In genomic region chr7:7157887-7158271, GRCh38 we compare ENCODE assay signal across 8 cellular contexts. TPM values are rescaled to one million over a fixed set of nuclear protein-coding genes. Genes with fewer than 3 reads are reported as not detected.
DNase-seq lines count a peak whose midpoint lies in the region; ATAC-seq and TF ChIP-seq lines count a peak whose summit lies in the region.

No MANE protein-coding gene starts in this region.

- H3K4me3 ChIP-seq in fibroblast of mammary gland (ENCODE audit: control insufficient read depth, low read depth, low read length) (peak overlapping the region; percentile 30), tibial nerve (no peak overlapping the region)

- ATAC-seq in stimulated activated naive CD8-positive, alpha-beta T cell treated with anti-CD3 and anti-CD28 coated beads, Interleukin-15, Interleukin-2, amounts not matched to agents 100 U/mL and 50 U/mL, for 24 hours = no peak

- H3K36me3 Mint-ChIP-seq in stimulated activated naive CD8-positive, alpha-beta T cell treated with anti-CD3 and anti-CD28 coated beads, Interleukin-15, Interleukin-2, amounts not matched to agents 100 ng/mL and 50 ng/mL, for 24 hours (ENCODE audit: low read depth) = peaks cover 7% of the 10 kb centered on the region

- TF ChIP-seq EP300 in tibial nerve (IDR thresholded peaks at IDR 0.05) = no peak

- H3K4me3 Mint-ChIP-seq in stimulated activated naive CD8-positive, alpha-beta T cell treated with anti-CD3 and anti-CD28 coated beads, Interleukin-15, Interleukin-2, amounts not matched to agents 100 ng/mL and 50 ng/mL, for 24 hours = peak overlapping the region; percentile 80

- peaks cover 0 to 4% (median 0%) of the 10 kb centered on the region in 4 donors for H3K9me3 ChIP-seq in tibial nerve

- TF ChIP-seq CTCF in fibroblast of mammary gland (conservative IDR thresholded peaks at IDR 0.05; ENCODE audit: control insufficient read depth, insufficient read depth, low read depth, low read length) (no peak), tibial nerve (IDR thresholded peaks at IDR 0.05) (no peak)

- H3K4me1 Mint-ChIP-seq in stimulated activated naive CD8-positive, alpha-beta T cell treated with anti-CD3 and anti-CD28 coated beads, Interleukin-15, Interleukin-2, amounts not matched to agents 100 ng/mL and 50 ng/mL, for 24 hours (ENCODE audit: low read depth) = peaks cover 57% of the 10 kb centered on the region

- peak overlapping the region in 1 of 4 donors; percentile 10 for H3K27ac ChIP-seq in tibial nerve

- H3K27me3 Mint-ChIP-seq in stimulated activated naive CD8-positive, alpha-beta T cell treated with anti-CD3 and anti-CD28 coated beads, Interleukin-15, Interleukin-2, amounts not matched to agents 100 ng/mL and 50 ng/mL, for 24 hours = no peaks in the 10 kb centered on the region

- H3K36me3 ChIP-seq in tibial nerve = no peaks in the 10 kb centered on the region

- H3K27ac Mint-ChIP-seq in stimulated activated naive CD8-positive, alpha-beta T cell treated with anti-CD3 and anti-CD28 coated beads, Interleukin-15, Interleukin-2, amounts not matched to agents 100 ng/mL and 50 ng/mL, for 24 hours = peak overlapping the region; percentile 84

- DNase-seq in stimulated activated naive CD8-positive, alpha-beta T cell treated with anti-CD3 and anti-CD28 coated beads, Interleukin-15, Interleukin-2, amounts not matched to agents 100 U/mL and 50 U/mL, for 24 hours = no peak
- DNase-seq in RPMI7951 (ENCODE audit: low read depth) (peak; percentile 68), fibroblast of mammary gland (ENCODE audit: low read depth) (peak; percentile 69), NCI-H524 treated with DMSO at 0.1 percent for 48 hours (lab: John Stamatoyannopoulos, UW) (no peak), tibial nerve (ENCODE audit: low spot score in 2 of 2) (no peak), hypothalamus (lab: John Stamatoyannopoulos, UW) (no peak), NCI-H510A treated with DMSO at 0.1 percent for 48 hours (lab: John Stamatoyannopoulos, UW) (no peak)

- no peaks in the 10 kb centered on the region for H3K27me3 ChIP-seq in tibial nerve

- peaks cover 13% of the 10 kb centered on the region for H3K9me3 Mint-ChIP-seq in stimulated activated naive CD8-positive, alpha-beta T cell treated with anti-CD3 and anti-CD28 coated beads, Interleukin-15, Interleukin-2, amounts not matched to agents 100 ng/mL and 50 ng/mL, for 24 hours

- no peak for TF ChIP-seq POLR2A in tibial nerve (IDR thresholded peaks at IDR 0.05)

- peaks cover 0 to 11% (median 0%) of the 10 kb centered on the region in 4 donors for H3K4me1 ChIP-seq in tibial nerve

RNA-seq across cellular contexts. Expression of gene C1GALT1, which starts 24.5 kb away (rescaled TPM):
- total RNA-seq in RPMI7951 (2014; rRNA removed; shearing (Covaris generic)) = 44.9 and 60.0 TPM in 2 replicates
- 10 to 100 TPM; 22.6 to 57.5 (median 29.5) TPM for total RNA-seq in tibial nerve

Comparison
In these comparisons a context has a peak if more than half of its experiments do, and no peak if none do; other contexts are left out.
1. DNase-seq: peak in RPMI7951 (single experiment) and fibroblast of mammary gland (single experiment); none in stimulated activated naive CD8-positive, alpha-beta T cell treated with anti-CD3 and anti-CD28 coated beads, Interleukin-15, Interleukin-2, amounts not matched to agents 100 U/mL and 50 U/mL, for 24 hours (single experiment), NCI-H524 treated with DMSO at 0.1 percent for 48 hours (single experiment), tibial nerve (0 of 2), hypothalamus (0 of 51) and NCI-H510A treated with DMSO at 0.1 percent for 48 hours (single experiment).